25 cellular contexts compared by ENCODE assay signal in the genomic region with DNA sequence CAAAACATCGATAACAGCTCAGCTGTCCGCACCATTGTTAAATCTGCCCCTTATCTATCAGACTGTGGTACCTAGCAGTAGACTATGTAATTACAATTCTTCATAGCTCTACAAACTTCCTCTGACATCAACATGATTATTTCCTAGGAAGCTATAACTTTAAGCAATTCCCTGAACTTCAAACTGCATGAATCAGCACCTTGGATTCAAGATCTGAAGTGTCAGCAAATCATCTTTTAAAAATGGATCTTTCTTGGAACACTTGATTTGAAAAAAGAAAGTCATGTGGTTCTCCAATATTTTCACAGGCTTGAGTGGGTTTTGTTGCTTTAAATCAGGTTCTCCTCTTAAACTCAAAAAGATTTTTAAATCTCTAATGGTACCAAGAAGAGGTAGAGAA.
A peak's percentile ranks its signal among the peaks of the same experiment; 100 is the strongest.
DNase-seq lines count a peak whose midpoint lies in the region; ATAC-seq, FAIRE-seq and TF ChIP-seq lines count a peak whose summit lies in the region.
"Had no signal": no experiment of that assay in that cellular context is flagged by ENCODE, and none has a peak within 500 bp of the region (broad histone marks: within the 10 kb centered on the region; RNA-seq: fewer than 3 reads in every experiment).

No MANE protein-coding gene starts in this region.

- no TSS peak for BruUV-seq in HepG2 (replicated peaks; lab: Mats Ljungman, UMichigan)
- no TSS peak for BruUV-seq in K562 (replicated peaks; lab: Mats Ljungman, UMichigan)
- no TSS peak for BruUV-seq in endothelial cell of umbilical vein (replicated peaks; lab: Mats Ljungman, UMichigan)

- WGBS in HepG2 (ENCODE audit: low lambda C conversion rate), result 59% methylated on average over 2 of the region's 2 CpGs
- WGBS in right lobe of liver (ENCODE audit: insufficient coverage, low coverage, low lambda C conversion rate, missing lambda C conversion rate), result 93% methylated on average over 2 of the region's 2 CpGs
- 2% methylated on average over 2 of the region's 2 CpGs for WGBS in K562 (ENCODE audit: insufficient coverage, low coverage, missing lambda C conversion rate)

- H3K9me3 ChIP-seq in HepG2 (ENCODE audit: low read length) (peaks cover 75% of the 10 kb centered on the region), right lobe of liver (no peaks in the 10 kb centered on the region), K562 (replicated peaks; ENCODE audit: control insufficient read depth, insufficient read depth, low read depth, low read length) (no peaks in the 10 kb centered on the region; the same call in 1 of the 2 replicates), endothelial cell of umbilical vein (replicated peaks; ENCODE audit: control insufficient read depth, insufficient read depth, low read length) (no peaks in the 10 kb centered on the region)

- TF ChIP-seq CTCF in HepG2 (CRISPR knock-in tag; IDR thresholded peaks at IDR 0.05) (no peak), right lobe of liver (IDR thresholded peaks at IDR 0.05) (no peak), K562 (IDR thresholded peaks at IDR 0.05 in 2 of 3, conservative IDR thresholded peaks at IDR 0.05 in 1 of 3; ENCODE audit: insufficient read depth in 2 of 3, low read depth in 1 of 3, low read length in 3 of 3) (no peak), endothelial cell of umbilical vein (IDR thresholded peaks at IDR 0.05; ENCODE audit: extremely low read depth in 1 of 2, insufficient read depth in 1 of 2, low read depth in 1 of 2, low read length in 2 of 2) (no peak)

- H3K79me2 ChIP-seq in HepG2 (ENCODE audit: insufficient read depth, low read length) (no peaks in the 10 kb centered on the region), K562 (ENCODE audit: control insufficient read depth, insufficient read depth, low read length) (no peaks in the 10 kb centered on the region), endothelial cell of umbilical vein (ENCODE audit: control insufficient read depth, insufficient read depth, low read length) (no peaks in the 10 kb centered on the region)

- DNase-seq in HepG2 (ENCODE audit: low spot score), result no peak
- no peak for DNase-seq in right lobe of liver
- DNase-seq in K562 (ENCODE audit: extremely low read depth in 1 of 4, low spot score in 3 of 4), result no peak
- no peak for DNase-seq in endothelial cell of umbilical vein (ENCODE audit: low read depth, low spot score)
- DNase-seq in A172 (ENCODE audit: low spot score), result no peak
- DNase-seq in islet precursor cell, result no peak
- DNase-seq: AML-193; Caco-2; Calu3; CD4-positive, alpha-beta T cell; CD8-positive, alpha-beta T cell; DMS 273 treated with DMSO at 0.1 percent for 48 hours; DMS153; DMS53; DMS79; DND-41; EL; GDM1 had no signal

- TF ChIP-seq RAD21 in HepG2 (CRISPR knock-in tag; IDR thresholded peaks at IDR 0.05), result no peak
- TF ChIP-seq RAD21 in K562 (CRISPR knock-in tag; conservative IDR thresholded peaks at IDR 0.05 in 1 of 2, IDR thresholded peaks at IDR 0.05 in 1 of 2), result no peak

- ATAC-seq in HepG2, result no peak
- no peak for ATAC-seq in right lobe of liver
- no peak for ATAC-seq in K562
- ATAC-seq: CD8-positive, alpha-beta T cell; GM12878 had no signal

- H3K4me2 ChIP-seq in HepG2 (ENCODE audit: low read depth, low read length), result no peak overlapping the region
- no peak overlapping the region for H3K4me2 ChIP-seq in K562 (ENCODE audit: insufficient read depth, low read length)
- no peak overlapping the region for H3K4me2 ChIP-seq in endothelial cell of umbilical vein (ENCODE audit: insufficient read depth, low read length)
- H3K4me2 ChIP-seq: BLaER1 treated with 17β-estradiol and CSF1 and Interleukin-3, amounts not matched to agents 10 nM and 100 nM had no signal

- H3K9ac ChIP-seq in HepG2 (ENCODE audit: insufficient read depth, low read depth, low read length) (no peak overlapping the region), K562 (ENCODE audit: insufficient read depth in 1 of 2, low read depth in 2 of 2, low read length in 2 of 2) (no peak overlapping the region), endothelial cell of umbilical vein (replicated peaks; ENCODE audit: extremely low read depth, insufficient read depth, low read length) (no peak overlapping the region)
- H3K9ac ChIP-seq: BLaER1 treated with 17β-estradiol and CSF1 and Interleukin-3, amounts not matched to agents 10 nM and 100 nM had no signal

- no peak overlapping the region for H2AFZ ChIP-seq in HepG2 (ENCODE audit: low read length)
- no peak overlapping the region for H2AFZ ChIP-seq in K562 (ENCODE audit: low read depth, low read length)
- no peak overlapping the region for H2AFZ ChIP-seq in endothelial cell of umbilical vein (ENCODE audit: low read depth, low read length)

- in situ Hi-C loops in HepG2 (cut with HindIII; ENCODE audit: extremely low pct_ligation_motif_present, low pct_unique_long_range_greater_than_20kb) (loop anchor here (25.0 kb wide), 1 partner anchor 109 kb away; no protein-coding TSS in a partner anchor), K562 (cut with MboI) (no loop called here)

- H3K27ac ChIP-seq in HepG2 (ENCODE audit: extremely low read length, insufficient read depth, low read length) (no peak overlapping the region), right lobe of liver (no peak overlapping the region), K562 (ENCODE audit: extremely low read depth, low read depth, low read length) (no peak overlapping the region), endothelial cell of umbilical vein (ENCODE audit: insufficient read depth, low read depth, low read length) (no peak overlapping the region)
- H3K27ac ChIP-seq: 22Rv1; BLaER1 treated with 17β-estradiol and CSF1 and Interleukin-3, amounts not matched to agents 10 nM and 100 nM; C4-2B had no signal

- no peaks in the 10 kb centered on the region for H3K27me3 ChIP-seq in HepG2 (ENCODE audit: control insufficient read depth in 1 of 2, insufficient read depth in 2 of 2, low read length in 2 of 2)
- no peaks in the 10 kb centered on the region for H3K27me3 ChIP-seq in right lobe of liver
- no peaks in the 10 kb centered on the region for H3K27me3 ChIP-seq in K562 (ENCODE audit: control insufficient read depth in 2 of 2, insufficient read depth in 2 of 2, low read length in 2 of 2)
- H3K27me3 ChIP-seq in endothelial cell of umbilical vein (ENCODE audit: control insufficient read depth in 2 of 2, insufficient read depth in 2 of 2, low read length in 2 of 2), result no peaks in the 10 kb centered on the region
- H3K27me3 ChIP-seq: BLaER1 treated with 17β-estradiol and CSF1 and Interleukin-3, amounts not matched to agents 10 nM and 100 nM had no signal

- CTCF ChIA-PET in HepG2 (lab: Yijun Ruan, JAX; ENCODE audit: low intra/inter-chr PET ratio, low total read pairs) (no interaction called here), K562 (lab: Yijun Ruan, JAX; ENCODE audit: low intra/inter-chr PET ratio) (no interaction called here), endothelial cell of umbilical vein (lab: Charles Lee) (interaction anchor here (1.3 to 2.1 kb wide), 3 partner anchors 9 to 21 kb away, joined by 4 to 10 read pairs (median 5); no protein-coding TSS in a partner anchor)

- POLR2A ChIA-PET in HepG2 (lab: Yijun Ruan, JAX), result no interaction called here
- POLR2A ChIA-PET in K562 (lab: Yijun Ruan, JAX), result no interaction called here
- POLR2A ChIA-PET in endothelial cell of umbilical vein (lab: Charles Lee), result no interaction called here

- H4K20me1 ChIP-seq in HepG2 (ENCODE audit: insufficient read depth, low read length), result no peaks in the 10 kb centered on the region
- H4K20me1 ChIP-seq in K562 (replicated peaks; ENCODE audit: control insufficient read depth, insufficient read depth, low read length), result no peaks in the 10 kb centered on the region
- H4K20me1 ChIP-seq in endothelial cell of umbilical vein (replicated peaks; ENCODE audit: control insufficient read depth, extremely low read depth, insufficient read depth, low read length), result no peaks in the 10 kb centered on the region
- H4K20me1 ChIP-seq: BLaER1 treated with 17β-estradiol and CSF1 and Interleukin-3, amounts not matched to agents 10 nM and 100 nM had no signal

- H3K9me1 ChIP-seq in K562 (ENCODE audit: control insufficient read depth, insufficient read depth, low read length), result no peaks in the 10 kb centered on the region
- no peaks in the 10 kb centered on the region for H3K9me1 ChIP-seq in endothelial cell of umbilical vein (replicated peaks; ENCODE audit: control insufficient read depth, extremely low read depth, insufficient read depth, low read length)

- no peaks in the 10 kb centered on the region for H3K4me1 ChIP-seq in HepG2 (ENCODE audit: insufficient read depth, low read length)
- H3K4me1 ChIP-seq in right lobe of liver, result no peaks in the 10 kb centered on the region
- H3K4me1 ChIP-seq in K562 (replicated peaks in 1 of 2; ENCODE audit: control insufficient read depth in 2 of 2, insufficient read depth in 2 of 2, low read length in 2 of 2), result no peaks in the 10 kb centered on the region
- H3K4me1 ChIP-seq in endothelial cell of umbilical vein (ENCODE audit: control insufficient read depth, extremely low read depth, insufficient read depth, low read length), result no peaks in the 10 kb centered on the region
- H3K4me1 ChIP-seq: BLaER1 treated with 17β-estradiol and CSF1 and Interleukin-3, amounts not matched to agents 10 nM and 100 nM; Caco-2 had no signal

- intact Hi-C loops in HepG2 (cut with micrococcal nuclease; ENCODE audit: unreplicated experiment) (no loop called here), right lobe of liver (cut with DNase I) (no loop called here), K562 (cut with micrococcal nuclease) (no loop called here), endothelial cell of umbilical vein (cut with micrococcal nuclease) (no loop called here)

- dilution Hi-C loops in endothelial cell of umbilical vein (cut with MboI; ENCODE audit: extremely low pct_ligation_motif_present, low sequenced_read_pairs), result no loop called here

- TF ChIP-seq EP300 in HepG2 (IDR thresholded peaks at IDR 0.05; ENCODE audit: low read depth in 2 of 2, low read length in 2 of 2) (no peak), HepG2 (CRISPR knock-in tag; IDR thresholded peaks at IDR 0.05; ENCODE audit: borderline replicate concordance) (no peak), K562 (IDR thresholded peaks at IDR 0.05; ENCODE audit: low read length) (no peak)

- H3K36me3 ChIP-seq in HepG2 (replicated peaks in 1 of 2; ENCODE audit: control insufficient read depth in 1 of 2, insufficient read depth in 2 of 2, low read length in 2 of 2), result no peaks in the 10 kb centered on the region
- H3K36me3 ChIP-seq in right lobe of liver, result no peaks in the 10 kb centered on the region
- H3K36me3 ChIP-seq in K562 (ENCODE audit: control insufficient read depth, insufficient read depth, low read length), result no peaks in the 10 kb centered on the region
- no peaks in the 10 kb centered on the region for H3K36me3 ChIP-seq in endothelial cell of umbilical vein (ENCODE audit: control insufficient read depth in 2 of 2, extremely low read depth in 1 of 2, insufficient read depth in 2 of 2, low read length in 2 of 2)
- H3K36me3 ChIP-seq: BLaER1 treated with 17β-estradiol and CSF1 and Interleukin-3, amounts not matched to agents 10 nM and 100 nM had no signal

- FAIRE-seq in HepG2 (lab: Jason Lieb, UNC) (no peak), K562 (lab: Jason Lieb, UNC) (no peak), endothelial cell of umbilical vein (lab: Jason Lieb, UNC) (peak; percentile 44)
- FAIRE-seq: GM12878, GM12892, GM18507, GM19239 had no signal

- no peak for TF ChIP-seq POLR2A in HepG2 (IDR thresholded peaks at IDR 0.05; ENCODE audit: insufficient read depth in 1 of 2, low read depth in 2 of 2, low read length in 2 of 2)
- TF ChIP-seq POLR2A in right lobe of liver (IDR thresholded peaks at IDR 0.05), result no peak
- no peak for TF ChIP-seq POLR2A in K562 (conservative IDR thresholded peaks at IDR 0.05)
- no peak for TF ChIP-seq POLR2A in endothelial cell of umbilical vein (IDR thresholded peaks at IDR 0.05; ENCODE audit: low read depth, low read length)

- H3K4me3 ChIP-seq in HepG2 (replicated peaks in 1 of 3; ENCODE audit: insufficient read depth in 1 of 3, low read depth in 2 of 3, low read length in 3 of 3) (no peak overlapping the region), right lobe of liver (no peak overlapping the region), K562 (no peak overlapping the region), endothelial cell of umbilical vein (replicated peaks in 1 of 3; ENCODE audit: insufficient read depth in 1 of 3, low read depth in 1 of 3, low read length in 3 of 3) (no peak overlapping the region)
- H3K4me3 ChIP-seq: BLaER1 treated with 17β-estradiol and CSF1 and Interleukin-3, amounts not matched to agents 10 nM and 100 nM; GM12878 had no signal
